Comparison of ENCODE assay signal across 1 cellular context in the genomic region with DNA sequence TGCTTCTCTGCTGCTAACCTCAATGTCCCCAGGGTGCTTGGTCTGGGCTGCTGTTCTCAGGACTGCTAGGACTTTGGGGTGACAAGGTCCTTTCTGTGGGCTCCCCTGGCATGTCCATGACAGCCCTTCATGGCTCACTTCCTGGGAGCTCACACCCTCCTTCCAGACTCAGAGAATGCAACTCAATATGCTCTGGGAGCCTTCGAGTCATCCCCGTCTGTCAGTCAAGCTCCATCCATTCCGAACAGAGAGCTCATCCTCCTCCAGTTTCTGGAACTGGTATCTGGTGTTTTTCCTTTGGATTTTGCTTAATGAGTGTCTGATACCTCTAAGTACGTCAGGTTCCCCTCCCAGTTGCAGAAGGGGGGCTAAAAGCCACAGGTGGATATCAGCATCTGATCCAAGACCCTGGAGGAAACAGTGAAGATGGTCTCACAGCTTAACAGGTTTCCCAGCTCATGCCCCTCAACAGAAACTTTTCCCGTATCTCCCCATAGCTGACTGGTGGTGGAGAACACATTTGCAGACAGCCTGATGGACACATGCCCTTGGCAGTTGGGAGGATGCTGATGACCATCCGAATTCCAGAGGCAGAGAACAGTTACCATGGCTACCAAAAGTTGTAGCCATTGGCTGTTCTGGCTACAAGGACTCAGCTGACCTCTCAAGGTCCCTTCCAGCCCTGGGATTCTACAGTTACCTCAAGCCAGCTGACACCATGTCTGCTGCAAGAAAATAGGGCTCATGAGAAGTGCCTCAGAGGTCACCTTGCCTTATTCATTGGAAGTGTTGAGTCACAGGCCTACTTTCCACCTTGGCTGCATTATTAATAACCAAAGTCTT.
TF ChIP-seq lines count a peak whose summit lies in the region.

No MANE protein-coding gene starts in this region.

TF ChIP-seq in HCT116, 20 proteins besides CTCF, POLR2A, EP300 and RAD21:
- TF ChIP-seq JUND (IDR thresholded peaks at IDR 0.05): no peak
- no peak for TF ChIP-seq SRF (IDR thresholded peaks at IDR 0.05; ENCODE audit: low read depth)
- TF ChIP-seq POLR2AphosphoS5 (IDR thresholded peaks at IDR 0.05; ENCODE audit: low read depth, low read length): no peak; the same call in 1 of the 2 replicates
- TF ChIP-seq EZH2phosphoT487 (IDR thresholded peaks at IDR 0.05; ENCODE audit: borderline replicate concordance): no peak
- no peak for TF ChIP-seq EGR1 (IDR thresholded peaks at IDR 0.05; ENCODE audit: low read depth)
- TF ChIP-seq EZH2 (IDR thresholded peaks at IDR 0.05): no peak
- TF ChIP-seq, protein P1, sequence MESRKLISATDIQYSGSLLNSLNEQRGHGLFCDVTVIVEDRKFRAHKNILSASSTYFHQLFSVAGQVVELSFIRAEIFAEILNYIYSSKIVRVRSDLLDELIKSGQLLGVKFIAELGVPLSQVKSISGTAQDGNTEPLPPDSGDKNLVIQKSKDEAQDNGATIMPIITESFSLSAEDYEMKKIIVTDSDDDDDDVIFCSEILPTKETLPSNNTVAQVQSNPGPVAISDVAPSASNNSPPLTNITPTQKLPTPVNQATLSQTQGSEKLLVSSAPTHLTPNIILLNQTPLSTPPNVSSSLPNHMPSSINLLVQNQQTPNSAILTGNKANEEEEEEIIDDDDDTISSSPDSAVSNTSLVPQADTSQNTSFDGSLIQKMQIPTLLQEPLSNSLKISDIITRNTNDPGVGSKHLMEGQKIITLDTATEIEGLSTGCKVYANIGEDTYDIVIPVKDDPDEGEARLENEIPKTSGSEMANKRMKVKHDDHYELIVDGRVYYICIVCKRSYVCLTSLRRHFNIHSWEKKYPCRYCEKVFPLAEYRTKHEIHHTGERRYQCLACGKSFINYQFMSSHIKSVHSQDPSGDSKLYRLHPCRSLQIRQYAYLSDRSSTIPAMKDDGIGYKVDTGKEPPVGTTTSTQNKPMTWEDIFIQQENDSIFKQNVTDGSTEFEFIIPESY (IDR thresholded peaks at IDR 0.05; ENCODE audit: extremely low read depth, insufficient replicate concordance, low read length): no peak
- no peak for TF ChIP-seq MAX (IDR thresholded peaks at IDR 0.05)
- no peak for TF ChIP-seq SP1 (IDR thresholded peaks at IDR 0.05; ENCODE audit: low read depth)
- no peak for TF ChIP-seq ZNF274 (IDR thresholded peaks at IDR 0.05; ENCODE audit: low read depth, low read length)
- no peak for TF ChIP-seq CEBPB (IDR thresholded peaks at IDR 0.05; ENCODE audit: low read depth)
- TF ChIP-seq TCF7L2 (IDR thresholded peaks at IDR 0.05; ENCODE audit: borderline replicate concordance, extremely low read depth, insufficient read depth, insufficient read length): no peak
- TF ChIP-seq, protein P2, sequence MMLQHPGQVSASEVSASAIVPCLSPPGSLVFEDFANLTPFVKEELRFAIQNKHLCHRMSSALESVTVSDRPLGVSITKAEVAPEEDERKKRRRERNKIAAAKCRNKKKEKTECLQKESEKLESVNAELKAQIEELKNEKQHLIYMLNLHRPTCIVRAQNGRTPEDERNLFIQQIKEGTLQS (IDR thresholded peaks at IDR 0.05): no peak
